1 cellular context compared by ENCODE assay signal in the genomic region with DNA sequence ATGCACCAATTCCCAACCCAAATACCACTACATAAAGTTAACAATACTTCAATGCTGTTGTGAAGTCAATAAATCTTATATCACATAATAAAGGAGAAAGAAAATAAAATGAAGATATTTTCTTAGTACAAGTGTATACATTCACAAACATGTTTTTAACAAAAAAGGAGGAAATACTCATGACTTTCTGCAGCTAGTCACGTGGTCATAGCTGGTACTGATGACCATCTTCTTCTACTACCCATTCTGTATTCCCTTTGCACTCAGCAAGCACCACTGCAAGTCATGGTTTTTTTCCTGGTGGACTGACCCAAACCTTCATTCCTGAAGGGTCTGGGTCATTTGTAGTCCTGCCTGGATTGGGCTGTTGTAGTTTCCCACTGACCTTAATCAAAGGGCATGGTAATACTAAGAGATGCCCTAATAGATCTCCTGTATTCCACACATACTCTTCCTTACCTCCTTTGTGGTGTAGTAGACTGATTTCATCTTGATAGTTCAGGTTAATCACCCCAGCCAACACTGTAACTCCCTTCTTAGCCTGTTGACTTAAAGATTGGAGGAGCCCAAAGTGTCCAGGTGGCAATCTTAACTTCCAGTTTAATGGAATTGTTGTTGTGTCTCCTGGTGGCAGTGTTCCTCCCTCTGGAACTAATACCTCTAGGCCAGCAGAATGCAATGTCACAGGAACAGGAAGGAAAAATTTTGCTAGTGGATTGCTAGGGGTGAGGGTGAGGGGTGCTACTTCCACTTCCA.
TF ChIP-seq lines count a peak whose summit lies in the region.
"Not testable (repeated sequence)": the region's sequence is repeated elsewhere in the genome, so short reads cannot be mapped to it uniquely, and the experiment has no call there.

No MANE protein-coding gene starts in this region.

TF ChIP-seq in K562, 482 proteins besides CTCF, POLR2A, EP300 and RAD21 (continued from another document):
- TF ChIP-seq, protein P1, sequence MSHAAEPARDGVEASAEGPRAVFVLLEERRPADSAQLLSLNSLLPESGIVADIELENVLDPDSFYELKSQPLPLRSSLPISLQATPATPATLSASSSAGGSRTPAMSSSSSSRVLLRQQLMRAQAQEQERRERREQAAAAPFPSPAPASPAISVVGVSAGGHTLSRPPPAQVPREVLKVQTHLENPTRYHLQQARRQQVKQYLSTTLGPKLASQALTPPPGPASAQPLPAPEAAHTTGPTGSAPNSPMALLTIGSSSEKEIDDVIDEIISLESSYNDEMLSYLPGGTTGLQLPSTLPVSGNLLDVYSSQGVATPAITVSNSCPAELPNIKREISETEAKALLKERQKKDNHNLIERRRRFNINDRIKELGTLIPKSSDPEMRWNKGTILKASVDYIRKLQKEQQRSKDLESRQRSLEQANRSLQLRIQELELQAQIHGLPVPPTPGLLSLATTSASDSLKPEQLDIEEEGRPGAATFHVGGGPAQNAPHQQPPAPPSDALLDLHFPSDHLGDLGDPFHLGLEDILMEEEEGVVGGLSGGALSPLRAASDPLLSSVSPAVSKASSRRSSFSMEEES (CRISPR knock-in tag; IDR thresholded peaks at IDR 0.05): peak; percentile 80
- peak; percentile 58 for TF ChIP-seq TCF3 (CRISPR knock-in tag; IDR thresholded peaks at IDR 0.05)
- TF ChIP-seq TAL1 (IDR thresholded peaks at IDR 0.05): peak; percentile 9; the same call in 1 of the 2 replicates
- TF ChIP-seq FOXA3 (CRISPR knock-in tag; conservative IDR thresholded peaks at IDR 0.05 in 1 of 2, IDR thresholded peaks at IDR 0.05 in 1 of 2): peak in 1 of 2 experiments; percentile 53; a peak in 2 of 4 replicates
- TF ChIP-seq TEAD4 (IDR thresholded peaks at IDR 0.05; ENCODE audit: low read length): peak; percentile 9; the same call in 1 of the 2 replicates
- not testable (repeated sequence) for TF ChIP-seq TEAD4 (CRISPR knock-in tag; IDR thresholded peaks at IDR 0.05; ENCODE audit: borderline replicate concordance)
- TF ChIP-seq RAD51 (IDR thresholded peaks at IDR 0.05; ENCODE audit: borderline replicate concordance, low read depth): peak; percentile 56
